ENCODE assay signal across 13 cellular contexts in genomic region chr15:33153548-33153947, GRCh38.
"Had no signal": no experiment of that assay in that cellular context is flagged by ENCODE, and none has a peak within 500 bp of the region (broad histone marks: within the 10 kb centered on the region; RNA-seq: fewer than 3 reads in every experiment).

No MANE protein-coding gene starts in this region.

- H3K27ac Mint-ChIP-seq: activated T-cell treated with anti-CD3 and anti-CD28 coated beads, Interleukin-2, amount 50 U/mL, for 72 hours; memory B cell; natural killer cell had no signal

- H3K27ac ChIP-seq: colonic mucosa, hepatocyte had no signal

- H3K9me3 ChIP-seq: colonic mucosa had no signal

- H3K9me3 Mint-ChIP-seq: activated T-cell treated with anti-CD3 and anti-CD28 coated beads, Interleukin-2, amount 50 U/mL, for 72 hours; memory B cell; natural killer cell had no signal

- H3K36me3 ChIP-seq: colonic mucosa had no signal

- ATAC-seq: activated T-cell treated with anti-CD3 and anti-CD28 coated beads, Interleukin-2, amount 50 U/mL, for 72 hours; natural killer cell had no signal

- H3K79me2 ChIP-seq: hepatocyte had no signal

- DNase-seq: activated CD4-positive, alpha-beta T cell treated with anti-CD3 and anti-CD28 coated beads, Interleukin-2, amount 50 U/mL, for 4 hours; activated CD4-positive, CD25-positive, alpha-beta regulatory T cell treated with anti-CD3 and anti-CD28 coated beads, Interleukin-2, amount 50 U/mL, for 72 hours; activated CD8-positive, alpha-beta memory T cell treated with anti-CD3 and anti-CD28 coated beads, Interleukin-2, amount 50 U/mL, for 4 hours; activated gamma-delta T cell treated with Interleukin-2 at 50 U/mL for 16 hours; activated T-cell treated with anti-CD3 and anti-CD28 coated beads, Interleukin-2, amount 50 U/mL, for 72 hours; colonic mucosa; natural killer cell; occipital lobe; stimulated activated CD4-positive, alpha-beta T cell treated with anti-CD3 and anti-CD28 coated beads, Interleukin-2, amount 100 ng/mL, for 48 hours; stimulated activated naive CD4-positive, alpha-beta T cell treated with Interleukin-2 at 50 U/mL for 16 hours; T-helper 9 cell had no signal

- H3K4me2 ChIP-seq: hepatocyte had no signal

- H3K27me3 ChIP-seq: colonic mucosa, hepatocyte had no signal

- H3K4me3 Mint-ChIP-seq: activated T-cell treated with anti-CD3 and anti-CD28 coated beads, Interleukin-2, amount 50 U/mL, for 72 hours; memory B cell; natural killer cell had no signal

- H3K4me3 ChIP-seq: colonic mucosa, hepatocyte had no signal

- H3K4me1 Mint-ChIP-seq: memory B cell had no signal

- H3K4me1 ChIP-seq: colonic mucosa had no signal

- H3K36me3 Mint-ChIP-seq: memory B cell, natural killer cell had no signal

- H2AFZ ChIP-seq: hepatocyte had no signal
